ENCODE assay signal across 30 cellular contexts in the genomic region with DNA sequence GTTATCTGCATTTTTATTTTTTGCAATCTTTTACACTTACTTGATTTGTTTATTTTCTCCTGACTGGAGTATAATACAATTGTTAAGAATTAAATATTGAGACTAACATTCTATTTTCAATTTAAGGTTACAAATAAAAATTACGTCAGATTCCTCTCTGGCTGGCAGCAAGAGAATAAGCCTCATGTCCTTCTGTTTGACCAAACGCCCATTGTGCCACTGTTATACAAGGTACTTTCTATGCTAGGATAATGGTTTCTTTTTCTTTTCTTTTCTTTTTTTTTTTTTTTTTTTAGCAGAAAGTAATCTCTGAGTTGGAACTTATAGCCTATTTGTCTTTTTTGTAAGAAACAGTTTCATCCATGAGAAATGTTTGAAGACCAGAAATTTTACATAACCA. TPM values are rescaled to one million over a fixed set of nuclear protein-coding genes. Genes with fewer than 3 reads are reported as not detected.
"Had no signal": no experiment of that assay in that cellular context is flagged by ENCODE, and none has a peak within 500 bp of the region (broad histone marks: within the 10 kb centered on the region; RNA-seq: fewer than 3 reads in every experiment).

No MANE protein-coding gene starts in this region.

- H3K9ac ChIP-seq: neural progenitor cell, parathyroid adenoma had no signal

- H3K9me3 Mint-ChIP-seq: endodermal cell; mesothelial cell of epicardium; naive thymus-derived CD4-positive, alpha-beta T cell; nephron; neural progenitor cell; stimulated activated memory B cell treated with anti-CD40 and anti-IgM and Interleukin-4, amounts not matched to agents 10 μg/mL and 1 μg/mL and 100 μg/mL, for 72 hours had no signal

- ATAC-seq: foreskin keratinocyte; gastroesophageal sphincter; heart right ventricle; left ventricle myocardium superior; lower lobe of right lung; naive thymus-derived CD4-positive, alpha-beta T cell; right cardiac atrium; stimulated activated memory B cell treated with anti-CD40 and anti-IgM and Interleukin-4, amounts not matched to agents 10 μg/mL and 1 μg/mL and 100 μg/mL, for 72 hours; stimulated activated naive CD8-positive, alpha-beta T cell treated with anti-CD3 and anti-CD28 coated beads, Interleukin-15, Interleukin-2, amounts not matched to agents 100 U/mL and 50 U/mL, for 24 hours had no signal

- H3K27ac ChIP-seq: esophagus muscularis mucosa, foreskin keratinocyte, gastroesophageal sphincter, heart right ventricle, lower lobe of right lung, neural progenitor cell, parathyroid adenoma, prostate gland, sigmoid colon, vagina had no signal

- FAIRE-seq: colon, endothelial cell of umbilical vein, islet of Langerhans had no signal

- H3K4me1 Mint-ChIP-seq: endodermal cell; nephron; neural progenitor cell; stimulated activated memory B cell treated with anti-CD40 and anti-IgM and Interleukin-4, amounts not matched to agents 10 μg/mL and 1 μg/mL and 100 μg/mL, for 72 hours had no signal

- H3K27ac Mint-ChIP-seq: endodermal cell; mesothelial cell of epicardium; nephron; neural progenitor cell; stimulated activated memory B cell treated with anti-CD40 and anti-IgM and Interleukin-4, amounts not matched to agents 10 μg/mL and 1 μg/mL and 100 μg/mL, for 72 hours had no signal

- H3K4me1 ChIP-seq: esophagus muscularis mucosa, foreskin keratinocyte, gastroesophageal sphincter, heart right ventricle, lower lobe of right lung, neural progenitor cell, prostate gland, sigmoid colon, vagina had no signal

- H3K4me3 ChIP-seq: esophagus muscularis mucosa, gastroesophageal sphincter, heart right ventricle, lower lobe of right lung, neural progenitor cell, prostate gland, sigmoid colon, vagina had no signal

- H3K27me3 Mint-ChIP-seq: naive thymus-derived CD4-positive, alpha-beta T cell; stimulated activated memory B cell treated with anti-CD40 and anti-IgM and Interleukin-4, amounts not matched to agents 10 μg/mL and 1 μg/mL and 100 μg/mL, for 72 hours had no signal

- DNase-seq: cerebellar nuclear complex; effector CD8-positive, alpha-beta T cell; endodermal cell; foreskin keratinocyte; glutamatergic neuron; heart right ventricle; hippocampal formation; kidney glomerular epithelial cell; left ventricle myocardium superior; lower lobe of right lung; mesenchymal stem cell; naive thymus-derived CD4-positive, alpha-beta T cell; right cardiac atrium; sigmoid colon; stimulated activated CD4-positive, alpha-beta T cell treated with anti-CD3 and anti-CD28 coated beads, Interleukin-2, amount 100 ng/mL, for 24 hours; stimulated activated CD4-positive, alpha-beta T cell treated with anti-CD3 and anti-CD28 coated beads, Interleukin-4, amount 100 ng/mL, for 4 hours; stimulated activated naive CD8-positive, alpha-beta T cell treated with anti-CD3 and anti-CD28 coated beads, Interleukin-15, Interleukin-2, amounts not matched to agents 100 U/mL and 50 U/mL, for 24 hours; trophoblast cell had no signal

- H3K4me3 Mint-ChIP-seq: endodermal cell; mesothelial cell of epicardium; naive thymus-derived CD4-positive, alpha-beta T cell; nephron; neural progenitor cell; stimulated activated memory B cell treated with anti-CD40 and anti-IgM and Interleukin-4, amounts not matched to agents 10 μg/mL and 1 μg/mL and 100 μg/mL, for 72 hours had no signal

- H3K9me3 ChIP-seq: esophagus muscularis mucosa, gastroesophageal sphincter, heart right ventricle, lower lobe of right lung, prostate gland, sigmoid colon, vagina had no signal

RNA-seq across cellular contexts. Expression of a gene that starts 38.2 kb away (rescaled TPM):
- total RNA-seq: esophagus muscularis mucosa, gastroesophageal sphincter, left ventricle myocardium superior, lower lobe of right lung had no signal
